Comparison of ENCODE assay signal across 1 cellular context in the genomic region with DNA sequence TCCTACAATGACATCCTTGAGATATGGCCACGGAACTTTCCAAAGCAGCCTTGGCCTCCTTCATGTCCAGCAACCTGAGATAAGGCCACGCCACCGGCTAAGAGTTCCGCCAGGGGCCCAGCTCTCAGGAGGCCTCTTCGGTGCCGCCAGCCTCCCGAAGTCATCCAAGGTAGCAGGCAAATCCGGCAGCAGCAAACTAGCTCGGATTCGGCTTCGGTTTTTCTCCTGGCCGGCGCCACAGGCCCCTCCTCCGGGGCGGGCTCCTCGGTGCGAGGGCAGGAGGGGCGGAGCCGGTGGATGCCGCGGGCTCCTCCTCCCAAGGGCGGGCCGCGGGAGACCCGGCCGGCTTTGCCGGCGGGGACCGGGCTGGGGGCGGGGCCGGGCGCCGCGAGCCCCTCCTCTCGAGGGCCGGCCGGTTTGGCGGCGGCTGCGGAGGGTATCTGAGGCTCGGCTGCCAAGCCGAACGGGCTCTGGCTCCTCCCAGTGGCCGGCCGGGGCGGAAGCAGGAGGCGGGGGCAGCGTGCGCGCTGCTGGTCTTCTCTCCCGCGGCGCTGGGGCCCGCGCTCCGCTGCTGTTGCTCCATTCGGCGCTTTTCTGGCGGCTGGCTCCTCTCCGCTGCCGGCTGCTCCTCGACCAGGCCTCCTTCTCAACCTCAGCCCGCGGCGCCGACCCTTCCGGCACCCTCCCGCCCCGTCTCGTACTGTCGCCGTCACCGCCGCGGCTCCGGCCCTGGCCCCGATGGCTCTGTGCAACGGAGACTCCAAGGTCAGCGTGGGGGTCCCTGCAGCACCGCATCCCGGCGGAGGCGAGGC.
A peak's percentile ranks its signal among the peaks of the same experiment; 100 is the strongest.
TF ChIP-seq lines count a peak whose summit lies in the region.

TSS of gene GMPS (plus strand) at position 518 of the 812 bp plus-strand sequence. CDS start at position 739, 221 bp downstream.

TF ChIP-seq in IMR-90, 13 proteins besides CTCF, POLR2A, EP300 and RAD21 (continued from another document):
- TF ChIP-seq, protein P1, sequence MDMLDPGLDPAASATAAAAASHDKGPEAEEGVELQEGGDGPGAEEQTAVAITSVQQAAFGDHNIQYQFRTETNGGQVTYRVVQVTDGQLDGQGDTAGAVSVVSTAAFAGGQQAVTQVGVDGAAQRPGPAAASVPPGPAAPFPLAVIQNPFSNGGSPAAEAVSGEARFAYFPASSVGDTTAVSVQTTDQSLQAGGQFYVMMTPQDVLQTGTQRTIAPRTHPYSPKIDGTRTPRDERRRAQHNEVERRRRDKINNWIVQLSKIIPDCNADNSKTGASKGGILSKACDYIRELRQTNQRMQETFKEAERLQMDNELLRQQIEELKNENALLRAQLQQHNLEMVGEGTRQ (IDR thresholded peaks at IDR 0.05; ENCODE audit: low read depth, low read length): no peak
- TF ChIP-seq CEBPB (IDR thresholded peaks at IDR 0.05; ENCODE audit: low read depth, low read length) (no peak), ELK1 (IDR thresholded peaks at IDR 0.05; ENCODE audit: borderline replicate concordance, low read depth, low read length) (no peak), RFX5 (IDR thresholded peaks at IDR 0.05; ENCODE audit: low read depth, low read length) (no peak), SMC3 (IDR thresholded peaks at IDR 0.05; ENCODE audit: low read depth, low read length) (0 out of 2 replicates have a peak, but pooled peaks have one; percentile 18), CHD1 (IDR thresholded peaks at IDR 0.05; ENCODE audit: low read depth, low read length) (no peak), NFE2L2 (IDR thresholded peaks at IDR 0.05; ENCODE audit: low read depth, low read length) (no peak), BHLHE40 (IDR thresholded peaks at IDR 0.05; ENCODE audit: low read depth, low read length) (0 out of 2 replicates have a peak, but pooled peaks have one; percentile 17), FOS (IDR thresholded peaks at IDR 0.05; ENCODE audit: low read depth, low read length) (no peak), MAFK (IDR thresholded peaks at IDR 0.05; ENCODE audit: low read depth, low read length) (no peak), RCOR1 (IDR thresholded peaks at IDR 0.05; ENCODE audit: insufficient replicate concordance, low read length) (no peak)
